ENCODE assay signal across 19 cellular contexts in genomic region chr16:54986404-54986803, GRCh38. TPM values are rescaled to one million over a fixed set of nuclear protein-coding genes. Genes with fewer than 3 reads are reported as not detected.
DNase-seq lines count a peak whose midpoint lies in the region; ATAC-seq, FAIRE-seq and TF ChIP-seq lines count a peak whose summit lies in the region.
"Had no signal": no experiment of that assay in that cellular context is flagged by ENCODE, and none has a peak within 500 bp of the region (broad histone marks: within the 10 kb centered on the region; RNA-seq: fewer than 3 reads in every experiment).

No MANE protein-coding gene starts in this region.

- no peak for FAIRE-seq in K562 (lab: Jason Lieb, UNC)

- H3K27ac ChIP-seq in K562 (ENCODE audit: extremely low read depth, low read depth, low read length): no peak overlapping the region
- H3K27ac ChIP-seq in neuronal stem cell (replicated peaks; ENCODE audit: low read length): no peak overlapping the region
- H3K27ac ChIP-seq: 22Rv1 had no signal

- H3K14ac ChIP-seq in neuronal stem cell (ENCODE audit: low read length): no peak overlapping the region

- no peak overlapping the region for H2AK5ac ChIP-seq in neuronal stem cell (ENCODE audit: low read depth, low read length)

- intact Hi-C loops in K562 (cut with micrococcal nuclease): no loop called here

- H4K20me1 ChIP-seq in K562 (replicated peaks; ENCODE audit: control insufficient read depth, insufficient read depth, low read length): 0 out of 2 replicates have a peak, but pooled peaks cover 5% of the 10 kb centered on the region

- no peak overlapping the region for H4K8ac ChIP-seq in neuronal stem cell (ENCODE audit: low read depth, low read length)

- DNase-seq in Ammon's horn (ENCODE audit: low spot score): peak; percentile 11
- DNase-seq in K562 (ENCODE audit: extremely low read depth in 1 of 4, low spot score in 3 of 4): no peak
- DNase-seq in hippocampal formation (lab: John Stamatoyannopoulos, UW): peak; percentile 21 to 24
- DNase-seq in neuronal stem cell (ENCODE audit: low spot score): no peak
- DNase-seq in activated T-cell treated with anti-CD3 and anti-CD28 coated beads, Interleukin-2, amount 50 U/mL, for 48 hours: no peak
- no peak for DNase-seq in activated effector memory CD4-positive, alpha-beta T cell treated with anti-CD3 and anti-CD28 coated beads, Interleukin-2, amount 50 U/mL, for 16 hours
- DNase-seq in NCI-H2196 (lab: John Stamatoyannopoulos, UW; ENCODE audit: unreplicated experiment): no peak
- DNase-seq in stimulated activated CD4-positive, alpha-beta T cell treated with anti-CD3 and anti-CD28 coated beads, Interleukin-2, amount 100 ng/mL, for 24 hours: no peak
- DNase-seq: BE2C; CD4-positive, alpha-beta T cell; KG1; NCI-H1436; NCI-H2029 treated with DMSO at 0.1 percent for 48 hours; NCI-H510A treated with DMSO at 0.1 percent for 48 hours; NCI-H82; SHP77 had no signal

- H3K79me1 ChIP-seq in neuronal stem cell (ENCODE audit: low read depth, low read length): no peaks in the 10 kb centered on the region

- H3K4me2 ChIP-seq in K562 (ENCODE audit: insufficient read depth, low read length) (no peak overlapping the region), neuronal stem cell (ENCODE audit: insufficient read depth, low read length, poor library complexity, severe bottlenecking) (no peak overlapping the region)

- no peak overlapping the region for H2BK120ac ChIP-seq in neuronal stem cell (ENCODE audit: low read depth, low read length)

- BruUV-seq in K562 (replicated peaks; lab: Mats Ljungman, UMichigan): no TSS peak

- no peaks in the 10 kb centered on the region for H3K9me3 ChIP-seq in K562 (replicated peaks; ENCODE audit: control insufficient read depth, insufficient read depth, low read depth, low read length)
- H3K9me3 ChIP-seq in neuronal stem cell (replicated peaks in 1 of 2; ENCODE audit: control insufficient read depth in 2 of 2, insufficient read depth in 1 of 2, low read depth in 1 of 2, low read length in 2 of 2): no peaks in the 10 kb centered on the region
- H3K9me3 ChIP-seq: BE2C had no signal

- TF ChIP-seq POLR2A in K562 (conservative IDR thresholded peaks at IDR 0.05): no peak

- TF ChIP-seq RAD21 in K562 (CRISPR knock-in tag; conservative IDR thresholded peaks at IDR 0.05 in 1 of 2, IDR thresholded peaks at IDR 0.05 in 1 of 2): no peak

- ATAC-seq in K562: no peak
- ATAC-seq: HCT116 had no signal

- POLR2A ChIA-PET in K562 (lab: Yijun Ruan, JAX): no interaction called here

- H3K27me3 ChIP-seq in K562 (ENCODE audit: control insufficient read depth in 2 of 2, insufficient read depth in 2 of 2, low read length in 2 of 2): peaks cover 39 to 74% of the 10 kb centered on the region in 2 experiments
- peaks cover 0 to 36% (median 0%) of the 10 kb centered on the region in 3 experiments for H3K27me3 ChIP-seq in neuronal stem cell (ENCODE audit: control insufficient read depth in 3 of 3, insufficient read depth in 3 of 3, low read depth in 1 of 3, low read length in 3 of 3)
- H3K27me3 ChIP-seq: BE2C had no signal

- no peak overlapping the region for H2BK5ac ChIP-seq in neuronal stem cell (ENCODE audit: low read length)

- no peak overlapping the region for H3K4ac ChIP-seq in neuronal stem cell (ENCODE audit: low read length)

- peak overlapping the region; percentile 2 for H3K18ac ChIP-seq in neuronal stem cell (ENCODE audit: low read length)

- H3K9me1 ChIP-seq in K562 (ENCODE audit: control insufficient read depth, insufficient read depth, low read length): no peaks in the 10 kb centered on the region

- in situ Hi-C loops in K562 (cut with MboI): no loop called here

- H2BK15ac ChIP-seq in neuronal stem cell (ENCODE audit: low read length): no peak overlapping the region

- TF ChIP-seq EP300 in K562 (IDR thresholded peaks at IDR 0.05; ENCODE audit: low read length): no peak

- no peaks in the 10 kb centered on the region for H3K36me3 ChIP-seq in K562 (ENCODE audit: control insufficient read depth, insufficient read depth, low read length)
- H3K36me3 ChIP-seq in neuronal stem cell (replicated peaks in 1 of 2; ENCODE audit: control insufficient read depth in 2 of 2, insufficient read depth in 2 of 2, low read length in 2 of 2): no peaks in the 10 kb centered on the region
- H3K36me3 ChIP-seq: BE2C had no signal

- TF ChIP-seq CTCF in K562 (IDR thresholded peaks at IDR 0.05 in 2 of 3, conservative IDR thresholded peaks at IDR 0.05 in 1 of 3; ENCODE audit: insufficient read depth in 2 of 3, low read depth in 1 of 3, low read length in 3 of 3): no peak

- H2AFZ ChIP-seq in K562 (ENCODE audit: low read depth, low read length): no peak overlapping the region
- H2AFZ ChIP-seq in neuronal stem cell (ENCODE audit: low read length): peak overlapping the region; percentile 91

- CTCF ChIA-PET in K562 (lab: Yijun Ruan, JAX; ENCODE audit: low intra/inter-chr PET ratio): no interaction called here

- H3K4me1 ChIP-seq in K562 (replicated peaks in 1 of 2; ENCODE audit: control insufficient read depth in 2 of 2, insufficient read depth in 2 of 2, low read length in 2 of 2) (no peaks in the 10 kb centered on the region; a peak in 1 of 5 replicates), neuronal stem cell (ENCODE audit: control insufficient read depth in 2 of 2, insufficient read depth in 1 of 2, low read depth in 1 of 2, low read length in 2 of 2) (peaks cover 15 to 17% of the 10 kb centered on the region in 2 donors)
- H3K4me1 ChIP-seq: BE2C had no signal

- H3K4me3 ChIP-seq in K562: no peak overlapping the region
- H3K4me3 ChIP-seq in neuronal stem cell (ENCODE audit: low read length in 2 of 2): no peak overlapping the region

- H3K9ac ChIP-seq in K562 (ENCODE audit: insufficient read depth in 1 of 2, low read depth in 2 of 2, low read length in 2 of 2): no peak overlapping the region
- no peak overlapping the region for H3K9ac ChIP-seq in neuronal stem cell (ENCODE audit: low read depth, low read length, poor library complexity)

- no peaks in the 10 kb centered on the region for H3K79me2 ChIP-seq in K562 (ENCODE audit: control insufficient read depth, insufficient read depth, low read length)

- H4K91ac ChIP-seq in neuronal stem cell (ENCODE audit: low read depth, low read length, poor library complexity): no peak overlapping the region

- 1% methylated on average over 8 of the region's 8 CpGs for WGBS in K562 (ENCODE audit: insufficient coverage, low coverage, missing lambda C conversion rate)
- no CpG with 5 or more reads among the region's 8 CpGs for WGBS in neuronal stem cell (ENCODE audit: extremely low coverage in 2 of 2, insufficient read length in 2 of 2, insufficient replicate concordance in 1 of 2), 2 donors

- no peak overlapping the region for H2BK12ac ChIP-seq in neuronal stem cell (ENCODE audit: low read length)

- H3K23ac ChIP-seq in neuronal stem cell (ENCODE audit: low read depth, low read length, poor library complexity): no peak overlapping the region

TF ChIP-seq in K562, 482 proteins besides CTCF, POLR2A, EP300 and RAD21:
- TF ChIP-seq ELF2 (CRISPR knock-in tag; IDR thresholded peaks at IDR 0.05) (no peak), EZH2 (IDR thresholded peaks at IDR 0.05; ENCODE audit: borderline replicate concordance, low read depth, low read length) (peak; percentile 35; the same call in 1 of the 2 replicates), ZFP91 (CRISPR knock-in tag; IDR thresholded peaks at IDR 0.05) (no peak), ZNF134 (CRISPR knock-in tag; conservative IDR thresholded peaks at IDR 0.05) (no peak), MLX (CRISPR knock-in tag; conservative IDR thresholded peaks at IDR 0.05) (no peak)

RNA-seq across cellular contexts. Expression of gene IRX5, which starts 55.7 kb away (rescaled TPM):
- 0.60 and 1.6 TPM in 2 replicates for total RNA-seq in K562 (2011; cell fraction: chromatin; rRNA removed; ENCODE audit: low replicate concordance)
- 2.1 and 2.3 TPM in 2 replicates for total RNA-seq in K562 (2011; cell fraction: nucleolus; rRNA removed)
- total RNA-seq in K562 (2011; cell fraction: nucleoplasm; rRNA removed): 1.2 and 2.0 TPM in 2 replicates
- 2.2 and 4.2 TPM in 2 replicates for total RNA-seq in K562 (2014; rRNA removed)
- 0.70 and 0.91 TPM in 2 replicates for total RNA-seq in K562 (2014; rRNA removed; fragmentation: Illumina TruSeq; extraction: Trizol)
- total RNA-seq in K562 (2015; rRNA removed; fragmentation: Illumina TruSeq; extraction: Trizol): 0.90 and 0.94 TPM in 2 replicates
- 2.6 and 3.0 TPM in 2 replicates for total RNA-seq in K562 (2021)
- polyA plus RNA-seq in K562 (2011; rRNA removed): 0.67 and 0.89 TPM in 2 replicates
- 0.47 and 1.7 TPM in 2 replicates for polyA plus RNA-seq in K562 (2011; cell fraction: cytosol; rRNA removed)
- 1.9 and 3.0 TPM in 2 replicates for polyA plus RNA-seq in K562 (2011; cell fraction: nucleus; rRNA removed)
- 1.2 and 1.6 TPM in 2 replicates for polyA plus RNA-seq in K562 (2012)
- 1.2 and 1.4 TPM in 2 replicates for polyA plus RNA-seq in K562 (2014; fragmentation: Illumina TruSeq; extraction: Trizol)
- under 1 TPM; 0.20 to 0.21 TPM for polyA plus RNA-seq in K562 (2014; fragmentation: Nextera tagmentation; extraction: Ambion mirVana)
- polyA plus RNA-seq in K562 (2014; rRNA removed): 1.8 and 2.0 TPM in 2 replicates
- 0.32 and 0.66 TPM in 2 replicates for polyA minus RNA-seq in K562 (2011; rRNA and poly(A)+ RNA removed)
- 1.5 TPM in 2 replicates for polyA minus RNA-seq in K562 (2011; cell fraction: cytosol; rRNA and poly(A)+ RNA removed)
- 2.2 and 3.9 TPM in 2 replicates for polyA minus RNA-seq in K562 (2011; cell fraction: nucleus; rRNA and poly(A)+ RNA removed)
- 0.64 TPM for polyA plus RNA-seq in neuronal stem cell (2013, experiment 1 of 2)
- polyA plus RNA-seq in neuronal stem cell (2013, experiment 2 of 2): 0.57 TPM
- total RNA-seq: CD4-positive, alpha-beta T cell had no signal
- polyA plus RNA-seq: AG04450 had no signal

Comparison
In these comparisons a context has a peak if more than half of its experiments do, and no peak if none do; other contexts are left out.
1. DNase-seq: peak in Ammon's horn (single experiment) and hippocampal formation (2 of 2); none in K562 (0 of 4), neuronal stem cell (single experiment), activated T-cell treated with anti-CD3 and anti-CD28 coated beads, Interleukin-2, amount 50 U/mL, for 48 hours (0 of 2), activated effector memory CD4-positive, alpha-beta T cell treated with anti-CD3 and anti-CD28 coated beads, Interleukin-2, amount 50 U/mL, for 16 hours (single experiment), NCI-H2196 (single experiment) and stimulated activated CD4-positive, alpha-beta T cell treated with anti-CD3 and anti-CD28 coated beads, Interleukin-2, amount 100 ng/mL, for 24 hours (0 of 2).